8 cellular contexts compared by ENCODE assay signal in genomic region chr16:85615014-85615851, GRCh38. TPM values are rescaled to one million over a fixed set of nuclear protein-coding genes. Genes with fewer than 3 reads are reported as not detected.
DNase-seq lines count a peak whose midpoint lies in the region; ATAC-seq and TF ChIP-seq lines count a peak whose summit lies in the region.

No MANE protein-coding gene starts in this region.

- H3K9me3 ChIP-seq in CD4-positive, alpha-beta memory T cell (ENCODE audit: control insufficient read depth in 1 of 2, low read length in 2 of 2) = no peaks in the 10 kb centered on the region
- H3K9me3 ChIP-seq in MG63 (no peaks in the 10 kb centered on the region), heart right ventricle (no peaks in the 10 kb centered on the region), gastrocnemius medialis (no peaks in the 10 kb centered on the region)

- H3K4me3 Mint-ChIP-seq in CD4-positive, alpha-beta memory T cell = peak overlapping the region; percentile 70 to 89 (median 78)

- CTCF ChIA-PET in CD4-positive, alpha-beta memory T cell (lab: Charles Lee; ENCODE audit: partially characterized antibody) = interaction anchor here (0.8 to 6.0 kb wide), 35 partner anchors 8 to 363 kb away, joined by 3 to 61 read pairs (median 5); no protein-coding TSS in a partner anchor

- intact Hi-C loops in CD4-positive, alpha-beta memory T cell (cut with micrococcal nuclease) = no loop called here
- intact Hi-C loops in heart right ventricle (cut with DNase I) (loop anchor here in 3 of 10 donors (10.0 kb wide), 3 partner anchors 220 to 340 kb away; no protein-coding TSS in a partner anchor), gastrocnemius medialis (cut with DNase I; ENCODE audit: low total_unique reads) (no loop called here)

- no peaks in the 10 kb centered on the region for H3K9me3 Mint-ChIP-seq in CD4-positive, alpha-beta memory T cell

- no peaks in the 10 kb centered on the region for H3K27me3 ChIP-seq in CD4-positive, alpha-beta memory T cell (ENCODE audit: insufficient read depth, low read length)
- H3K27me3 ChIP-seq in MG63 (no peaks in the 10 kb centered on the region), heart right ventricle (no peaks in the 10 kb centered on the region), gastrocnemius medialis (no peaks in the 10 kb centered on the region)

- H3K36me3 Mint-ChIP-seq in CD4-positive, alpha-beta memory T cell = peaks cover 0 to 2% of the 10 kb centered on the region in 2 donors

- POLR2A ChIA-PET in CD4-positive, alpha-beta memory T cell (lab: Charles Lee; ENCODE audit: partially characterized antibody) = interaction anchor here (1.3 to 3.4 kb wide), 5 partner anchors 49 to 194 kb away, joined by 3 to 27 read pairs (median 7); no protein-coding TSS in a partner anchor

- DNase-seq in CD4-positive, alpha-beta memory T cell = peak in 1 of 5 donors; percentile 46
- DNase-seq in MG63 = no peak
- peak; percentile 67 for DNase-seq in activated T-cell treated with anti-CD3 and anti-CD28 coated beads for 48 hours (ENCODE audit: low read depth)
- DNase-seq in heart right ventricle = peak; percentile 43 to 58
- peak in 1 of 2 donors; percentile 50 for DNase-seq in gastrocnemius medialis
- DNase-seq in foreskin fibroblast = no peak

- no peak overlapping the region for H3K27ac ChIP-seq in CD4-positive, alpha-beta memory T cell (ENCODE audit: low read depth, low read length)
- peak overlapping the region; percentile 20 to 98 (median 92) for H3K27ac ChIP-seq in heart right ventricle
- peak overlapping the region; percentile 91 to 99 (median 95) for H3K27ac ChIP-seq in gastrocnemius medialis

- H3K27ac Mint-ChIP-seq in CD4-positive, alpha-beta memory T cell = peak overlapping the region in 4 of 7 donors; percentile 22 to 73 (median 64)

- in situ Hi-C loops in gastrocnemius medialis (cut with MboI; ENCODE audit: low sequenced_read_pairs in 4 of 4) = no loop called here

- no peaks in the 10 kb centered on the region for H3K27me3 Mint-ChIP-seq in CD4-positive, alpha-beta memory T cell

- H3K36me3 ChIP-seq in CD4-positive, alpha-beta memory T cell (ENCODE audit: insufficient read depth, low read length) = no peaks in the 10 kb centered on the region
- H3K36me3 ChIP-seq in MG63 (peaks cover 6% of the 10 kb centered on the region), heart right ventricle (no peaks in the 10 kb centered on the region), gastrocnemius medialis (no peaks in the 10 kb centered on the region)

- peaks cover 45% of the 10 kb centered on the region for H3K4me1 ChIP-seq in CD4-positive, alpha-beta memory T cell (ENCODE audit: insufficient read depth, low read length)
- H3K4me1 ChIP-seq in heart right ventricle (peaks cover 32 to 81% (median 74%) of the 10 kb centered on the region in 9 donors), gastrocnemius medialis (peaks cover 44 to 48% of the 10 kb centered on the region in 2 donors)

- peak in 1 of 8 donors; percentile 4 for ATAC-seq in heart right ventricle
- no peak for ATAC-seq in gastrocnemius medialis
- ATAC-seq in GM19035 (IDR thresholded peaks at IDR 0.05; ENCODE audit: unreplicated experiment) = no peak
- ATAC-seq in GM21717 (IDR thresholded peaks at IDR 0.05; ENCODE audit: unreplicated experiment) = no peak

- no peak overlapping the region for H3K4me3 ChIP-seq in CD4-positive, alpha-beta memory T cell (ENCODE audit: low read length in 2 of 2)
- H3K4me3 ChIP-seq in MG63 (peak overlapping the region; percentile 64; the same call in 1 of the 2 replicates), heart right ventricle (peak overlapping the region in 9 of 10 donors; percentile 55 to 73 (median 65)), gastrocnemius medialis (peak overlapping the region in 3 of 4 donors; percentile 12 to 91 (median 66)), foreskin fibroblast (ENCODE audit: low read depth in 1 of 2, low read length in 2 of 2) (no peak overlapping the region)

- TF ChIP-seq POLR2A in gastrocnemius medialis (IDR thresholded peaks at IDR 0.05) = no peak

- WGBS in heart right ventricle, 2 donors = 33 to 40% methylated on average over 39 of the region's 39 CpGs

- no peak for TF ChIP-seq CTCF in heart right ventricle (IDR thresholded peaks at IDR 0.05)
- TF ChIP-seq CTCF in gastrocnemius medialis (IDR thresholded peaks at IDR 0.05 in 4 of 5, conservative IDR thresholded peaks at IDR 0.05 in 1 of 5) = no peak
- no peak for TF ChIP-seq CTCF in foreskin fibroblast (IDR thresholded peaks at IDR 0.05; ENCODE audit: low read depth, low read length)

- peaks cover 13 to 40% (median 26%) of the 10 kb centered on the region in 4 donors for H3K4me1 Mint-ChIP-seq in CD4-positive, alpha-beta memory T cell

RNA-seq across cellular contexts. Expression of gene GSE1, which starts 2.1 kb away (rescaled TPM):
- 10 to 100 TPM; 24.1 to 25.0 TPM for total RNA-seq in CD4-positive, alpha-beta memory T cell
- 1 to 10 TPM in 1 of 2 donors, under 1 TPM in 1; 0.23 to 2.1 TPM for polyA plus RNA-seq in CD4-positive, alpha-beta memory T cell
- 9.3 and 19.1 TPM in 2 replicates for total RNA-seq in MG63 (2014; rRNA removed; shearing (Covaris generic); ENCODE audit: low replicate concordance)
- total RNA-seq in heart right ventricle (10 to 100 TPM; 31.1 to 53.2 (median 33.6) TPM), gastrocnemius medialis (10 to 100 TPM; 45.1 to 89.3 (median 71.3) TPM)
- 10 to 100 TPM; 15.6 to 25.0 TPM for polyA plus RNA-seq in heart right ventricle

Comparison
In these comparisons a context has a peak if more than half of its experiments do, and no peak if none do; other contexts are left out.
1. DNase-seq: peak in activated T-cell treated with anti-CD3 and anti-CD28 coated beads for 48 hours (single experiment) and heart right ventricle (2 of 2); none in MG63 (single experiment) and foreskin fibroblast (0 of 2).
2. H3K4me3 ChIP-seq: peak in MG63 (single experiment), heart right ventricle (9 of 10) and gastrocnemius medialis (3 of 4); none in CD4-positive, alpha-beta memory T cell (0 of 2) and foreskin fibroblast (0 of 2).